In the genomic region with DNA sequence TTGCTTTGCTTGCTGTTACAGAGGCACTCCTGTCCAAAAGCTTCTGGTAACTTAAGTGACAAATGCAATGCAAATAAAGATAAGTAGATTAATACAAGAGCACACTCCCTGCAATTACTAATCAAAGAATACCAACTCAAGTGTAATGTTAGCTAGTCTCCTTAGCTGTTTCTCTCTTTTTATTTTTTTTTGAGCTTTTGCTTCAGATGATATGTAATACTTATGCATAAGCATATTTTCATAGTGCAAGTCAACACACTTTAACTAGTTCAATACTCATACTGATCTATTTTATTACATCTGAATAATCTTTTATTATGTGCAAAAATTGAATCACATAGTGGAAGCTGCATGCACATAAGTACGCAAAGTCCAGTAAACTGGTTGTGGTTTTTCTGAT, we compare ENCODE assay signal across 11 cellular contexts. TPM values are rescaled to one million over a fixed set of nuclear protein-coding genes. Genes with fewer than 3 reads are reported as not detected.
DNase-seq lines count a peak whose midpoint lies in the region; ATAC-seq and TF ChIP-seq lines count a peak whose summit lies in the region.
"Had no signal": no experiment of that assay in that cellular context is flagged by ENCODE, and none has a peak within 500 bp of the region (broad histone marks: within the 10 kb centered on the region; RNA-seq: fewer than 3 reads in every experiment).

No MANE protein-coding gene starts in this region.

- CTCF ChIA-PET in AG04449 (lab: Yijun Ruan, JAX) = no interaction called here

- peak overlapping the region; percentile 62 for H3K27ac ChIP-seq in SK-N-MC

- intact Hi-C loops in left cardiac atrium (cut with DNase I) = no loop called here

- no peak for TF ChIP-seq CTCF in AG04449 (IDR thresholded peaks at IDR 0.05; ENCODE audit: insufficient read depth, low read length, missing control alignments)

- no peak overlapping the region for H3K4me3 Mint-ChIP-seq in naive thymus-derived CD8-positive, alpha-beta T cell

- ATAC-seq in left cardiac atrium = no peak
- ATAC-seq in naive thymus-derived CD8-positive, alpha-beta T cell = no peak
- ATAC-seq in HG03108 (IDR thresholded peaks at IDR 0.05; ENCODE audit: unreplicated experiment) = no peak
- ATAC-seq: activated T-helper 17 cell treated with anti-CD3 and anti-CD28 coated beads, Interleukin-2, amount 50 U/mL, for 72 hours had no signal

- H3K27me3 Mint-ChIP-seq in naive thymus-derived CD8-positive, alpha-beta T cell = peaks cover 0 to 1% (median 0%) of the 10 kb centered on the region in 5 donors
- H3K27me3 Mint-ChIP-seq: activated T-helper 17 cell treated with anti-CD3 and anti-CD28 coated beads, Interleukin-2, amount 50 U/mL, for 72 hours had no signal

- H3K9me3 ChIP-seq in SK-N-MC (ENCODE audit: low read depth, low read length) = no peaks in the 10 kb centered on the region

- no peak overlapping the region for H3K27ac Mint-ChIP-seq in naive thymus-derived CD8-positive, alpha-beta T cell
- H3K27ac Mint-ChIP-seq: activated T-helper 17 cell treated with anti-CD3 and anti-CD28 coated beads, Interleukin-2, amount 50 U/mL, for 72 hours had no signal

- peaks cover 45% of the 10 kb centered on the region for H3K36me3 ChIP-seq in SK-N-MC (ENCODE audit: insufficient read depth, low read length)

- POLR2A ChIA-PET in AG04449 (lab: Yijun Ruan, JAX) = no interaction called here
- POLR2A ChIA-PET in naive thymus-derived CD8-positive, alpha-beta T cell (lab: Charles Lee) = no interaction called here

- H3K4me3 ChIP-seq in AG04449 (ENCODE audit: low read depth, low read length) (peak overlapping the region; percentile 71), GM08714 (ENCODE audit: low read length) (peak overlapping the region; percentile 31; the same call in 1 of the 2 replicates), SK-N-MC (peak overlapping the region; percentile 85), iPS-11a (ENCODE audit: low read depth, low read length) (peak overlapping the region; percentile 53)

- H3K4me1 Mint-ChIP-seq in naive thymus-derived CD8-positive, alpha-beta T cell = peaks cover 9 to 13% (median 12%) of the 10 kb centered on the region in 4 donors

- peaks cover 0 to 3% (median 0%) of the 10 kb centered on the region in 9 donors for H3K9me3 Mint-ChIP-seq in naive thymus-derived CD8-positive, alpha-beta T cell

- DNase-seq in AG04449 (ENCODE audit: low read depth, low spot score) (no peak), SK-N-MC (ENCODE audit: low read depth, low spot score) (no peak), left cardiac atrium (no peak), midbrain (lab: John Stamatoyannopoulos, UW) (no peak)
- DNase-seq in naive thymus-derived CD8-positive, alpha-beta T cell = no peak
- DNase-seq: GOT3, MV-4-11 had no signal

- H3K36me3 Mint-ChIP-seq in naive thymus-derived CD8-positive, alpha-beta T cell = no peaks in the 10 kb centered on the region

- H3K9ac ChIP-seq in SK-N-MC (ENCODE audit: insufficient read length) = peak overlapping the region; percentile 96

RNA-seq across cellular contexts. Expression of gene SLC7A11, which starts 2.7 kb away (rescaled TPM):
- 1 to 10 TPM; 3.3 to 4.7 TPM for total RNA-seq in left cardiac atrium
- under 1 TPM; 0.13 to 0.30 TPM for total RNA-seq in naive thymus-derived CD8-positive, alpha-beta T cell
- not detected for polyA plus RNA-seq in naive thymus-derived CD8-positive, alpha-beta T cell

Comparison
In these comparisons a context has a peak if more than half of its experiments do, and no peak if none do; other contexts are left out.
1. H3K4me3 ChIP-seq: peak in every context shown above with its lines; median percentile 85 in SK-N-MC; 71 in AG04449; 53 in iPS-11a; 31 in GM08714.